In the genomic region with DNA sequence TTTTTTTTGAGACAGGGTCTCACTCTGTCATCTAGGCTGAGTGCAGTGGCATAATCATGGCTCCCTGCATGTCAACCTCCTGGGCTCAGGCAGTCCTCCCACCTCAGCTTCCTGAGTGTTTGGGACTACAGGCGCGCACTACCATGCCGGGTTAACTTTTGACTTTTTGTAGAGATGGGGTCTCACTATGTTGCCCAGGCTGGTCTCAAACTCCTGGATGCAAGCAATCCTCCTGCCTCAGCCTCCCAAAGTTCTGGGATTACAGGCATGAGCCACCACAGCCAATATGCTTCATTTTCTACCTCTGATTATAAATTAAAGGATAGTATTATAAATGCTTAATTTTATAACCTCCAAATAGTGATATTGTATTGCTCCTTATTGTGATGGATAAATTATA, we compare ENCODE assay signal across 15 cellular contexts.
DNase-seq lines count a peak whose midpoint lies in the region; ATAC-seq, FAIRE-seq and TF ChIP-seq lines count a peak whose summit lies in the region.
"Had no signal": no experiment of that assay in that cellular context is flagged by ENCODE, and none has a peak within 500 bp of the region (broad histone marks: within the 10 kb centered on the region; RNA-seq: fewer than 3 reads in every experiment).

No MANE protein-coding gene starts in this region.

- peaks cover 21% of the 10 kb centered on the region for H3K4me1 ChIP-seq in cardiac muscle cell (ENCODE audit: low read depth)
- peaks cover 12% of the 10 kb centered on the region for H3K4me1 ChIP-seq in Loucy (ENCODE audit: insufficient read depth, low read length, poor library complexity, severe bottlenecking)
- no peaks in the 10 kb centered on the region; a peak in 1 of 5 replicates for H3K4me1 ChIP-seq in K562 (replicated peaks in 1 of 2; ENCODE audit: control insufficient read depth in 2 of 2, insufficient read depth in 2 of 2, low read length in 2 of 2)
- H3K4me1 ChIP-seq in trophoblast cell (ENCODE audit: control insufficient read depth in 1 of 2, insufficient read depth in 2 of 2, low read length in 2 of 2), result no peaks in the 10 kb centered on the region
- H3K4me1 ChIP-seq: HAP-1 had no signal

- no peak for TF ChIP-seq POLR2A in K562 (conservative IDR thresholded peaks at IDR 0.05)

- peak overlapping the region; percentile 29 for H2AK5ac ChIP-seq in trophoblast cell (ENCODE audit: low read length)

- TF ChIP-seq RAD21 in K562 (CRISPR knock-in tag; conservative IDR thresholded peaks at IDR 0.05 in 1 of 2, IDR thresholded peaks at IDR 0.05 in 1 of 2), result no peak

- H4K12ac ChIP-seq in trophoblast cell (ENCODE audit: low read depth, low read length), result no peak overlapping the region

- H3K27me3 ChIP-seq in cardiac muscle cell (no peaks in the 10 kb centered on the region), Loucy (ENCODE audit: insufficient read depth, low read length, poor library complexity, severe bottlenecking) (no peaks in the 10 kb centered on the region), K562 (ENCODE audit: control insufficient read depth in 2 of 2, insufficient read depth in 2 of 2, low read length in 2 of 2) (no peaks in the 10 kb centered on the region), trophoblast cell (ENCODE audit: insufficient read depth, low read length) (no peaks in the 10 kb centered on the region)

- H3F3A ChIP-seq in Loucy (ENCODE audit: low read depth), result no peaks in the 10 kb centered on the region

- H3K4me3 ChIP-seq in cardiac muscle cell (no peak overlapping the region), Loucy (ENCODE audit: low read length, poor library complexity, severe bottlenecking) (no peak overlapping the region), K562 (no peak overlapping the region), trophoblast cell (ENCODE audit: low read depth, low read length) (no peak overlapping the region)
- H3K4me3 ChIP-seq: HAP-1 had no signal

- intact Hi-C loops in left cardiac atrium (cut with DNase I) (loop anchor here in 1 of 2 donors (10.0 kb wide), 1 partner anchor 973 kb away; no protein-coding TSS in a partner anchor), K562 (cut with micrococcal nuclease) (no loop called here)

- no peak overlapping the region for H2BK120ac ChIP-seq in trophoblast cell (ENCODE audit: insufficient read depth, low read length, poor library complexity)

- TF ChIP-seq EP300 in K562 (IDR thresholded peaks at IDR 0.05; ENCODE audit: low read length), result no peak

- H3K9me3 ChIP-seq in cardiac muscle cell (ENCODE audit: low read depth), result no peaks in the 10 kb centered on the region
- no peaks in the 10 kb centered on the region for H3K9me3 ChIP-seq in Loucy (ENCODE audit: insufficient read depth, low read depth, low read length)
- H3K9me3 ChIP-seq in K562 (replicated peaks; ENCODE audit: control insufficient read depth, insufficient read depth, low read depth, low read length), result no peaks in the 10 kb centered on the region
- no peaks in the 10 kb centered on the region for H3K9me3 ChIP-seq in trophoblast cell (ENCODE audit: insufficient read depth, low read depth, low read length)
- H3K9me3 ChIP-seq: Caco-2, HAP-1 had no signal

- no peak overlapping the region for H2BK12ac ChIP-seq in trophoblast cell (ENCODE audit: low read length)

- H3K79me2 ChIP-seq in Loucy (ENCODE audit: insufficient read depth, low read length) (0 out of 2 replicates have a peak, but pooled peaks cover 17% of the 10 kb centered on the region), K562 (ENCODE audit: control insufficient read depth, insufficient read depth, low read length) (no peaks in the 10 kb centered on the region; the same call in 1 of the 3 replicates), trophoblast cell (ENCODE audit: control insufficient read depth, insufficient read depth, low read length, poor library complexity) (no peaks in the 10 kb centered on the region)

- H3K9me2 ChIP-seq in Loucy (replicated peaks; ENCODE audit: low read depth, low read length), result no peaks in the 10 kb centered on the region

- peak overlapping the region; percentile 45 for H3K4me2 ChIP-seq in Loucy (ENCODE audit: low read depth, low read length, poor library complexity, severe bottlenecking)
- H3K4me2 ChIP-seq in K562 (ENCODE audit: insufficient read depth, low read length), result no peak overlapping the region
- no peak overlapping the region for H3K4me2 ChIP-seq in trophoblast cell (ENCODE audit: low read length)

- no peaks in the 10 kb centered on the region for H3K79me1 ChIP-seq in trophoblast cell (ENCODE audit: low read length)

- H3K27ac ChIP-seq in cardiac muscle cell (peak overlapping the region; percentile 76), K562 (ENCODE audit: extremely low read depth, low read depth, low read length) (no peak overlapping the region), trophoblast cell (ENCODE audit: low read depth, low read length) (no peak overlapping the region)

- H3K9ac ChIP-seq in Loucy (ENCODE audit: low read depth, low read length, poor library complexity, severe bottlenecking) (no peak overlapping the region), K562 (ENCODE audit: insufficient read depth in 1 of 2, low read depth in 2 of 2, low read length in 2 of 2) (no peak overlapping the region), trophoblast cell (ENCODE audit: low read length) (no peak overlapping the region)

- no peaks in the 10 kb centered on the region for H4K20me1 ChIP-seq in Loucy (ENCODE audit: insufficient read depth, low read length, poor library complexity, severe bottlenecking)
- no peaks in the 10 kb centered on the region for H4K20me1 ChIP-seq in K562 (replicated peaks; ENCODE audit: control insufficient read depth, insufficient read depth, low read length)

- POLR2A ChIA-PET in K562 (lab: Yijun Ruan, JAX), result no interaction called here

- H3K14ac ChIP-seq in trophoblast cell (ENCODE audit: low read length), result no peak overlapping the region

- H3K36me3 ChIP-seq in cardiac muscle cell (no peaks in the 10 kb centered on the region), Loucy (ENCODE audit: insufficient read depth, low read length) (no peaks in the 10 kb centered on the region), K562 (ENCODE audit: control insufficient read depth, insufficient read depth, low read length) (no peaks in the 10 kb centered on the region), trophoblast cell (ENCODE audit: control insufficient read depth in 1 of 2, insufficient read depth in 2 of 2, low read length in 2 of 2) (no peaks in the 10 kb centered on the region)
- H3K36me3 ChIP-seq: HAP-1 had no signal

- CTCF ChIA-PET in K562 (lab: Yijun Ruan, JAX; ENCODE audit: low intra/inter-chr PET ratio), result no interaction called here

- H2BK5ac ChIP-seq in trophoblast cell (ENCODE audit: low read depth, low read length, poor library complexity), result no peak overlapping the region

- H3K18ac ChIP-seq in trophoblast cell (ENCODE audit: low read length), result no peak overlapping the region

- ATAC-seq in left cardiac atrium (no peak), K562 (no peak), HG02981 (IDR thresholded peaks at IDR 0.05; ENCODE audit: unreplicated experiment) (no peak)

- BruUV-seq in K562 (replicated peaks; lab: Mats Ljungman, UMichigan), result no TSS peak

- H4K8ac ChIP-seq in trophoblast cell (ENCODE audit: low read depth, low read length), result no peak overlapping the region

- no peak for DNase-seq in cardiac muscle cell (ENCODE audit: low read depth in 1 of 2, low spot score in 1 of 2)
- no peak for DNase-seq in left cardiac atrium
- no peak for DNase-seq in K562 (ENCODE audit: extremely low read depth in 1 of 4, low spot score in 3 of 4)
- no peak for DNase-seq in trophoblast cell
- no peak for DNase-seq in activated gamma-delta T cell treated with Interleukin-2 at 50 U/mL for 16 hours
- DNase-seq: C1 segment of cervical spinal cord; Caco-2; CD4-positive, alpha-beta memory T cell; DMS153; DND-41; GOT3 had no signal

- in situ Hi-C loops in K562 (cut with MboI), result no loop called here

- FAIRE-seq in K562 (lab: Jason Lieb, UNC), result no peak
- FAIRE-seq: GM12892 had no signal

- H2AFZ ChIP-seq in Loucy (ENCODE audit: low read length) (no peak overlapping the region), K562 (ENCODE audit: low read depth, low read length) (no peak overlapping the region), trophoblast cell (ENCODE audit: insufficient read depth, low read length, poor library complexity) (no peak overlapping the region)

- H3K4ac ChIP-seq in trophoblast cell (ENCODE audit: low read depth, low read length), result no peak overlapping the region

- H3K9me1 ChIP-seq in K562 (ENCODE audit: control insufficient read depth, insufficient read depth, low read length), result no peaks in the 10 kb centered on the region

- no peak overlapping the region for H3K23ac ChIP-seq in trophoblast cell (ENCODE audit: low read length)

- no peak overlapping the region for H4K91ac ChIP-seq in trophoblast cell (ENCODE audit: low read depth, low read length)

- WGBS in K562 (ENCODE audit: insufficient coverage, low coverage, missing lambda C conversion rate), result 98% methylated on average over 3 of the region's 3 CpGs
- no CpG with 5 or more reads among the region's 3 CpGs for whole genome bisulfite sequencing in trophoblast cell (ENCODE audit: extremely low coverage, insufficient coverage, insufficient read length)

- TF ChIP-seq CTCF in cardiac muscle cell (IDR thresholded peaks at IDR 0.05; ENCODE audit: low read depth, low read length) (no peak), Loucy (conservative IDR thresholded peaks at IDR 0.05; ENCODE audit: low read length) (no peak), K562 (IDR thresholded peaks at IDR 0.05 in 2 of 3, conservative IDR thresholded peaks at IDR 0.05 in 1 of 3; ENCODE audit: insufficient read depth in 2 of 3, low read depth in 1 of 3, low read length in 3 of 3) (no peak)

TF ChIP-seq in K562, 482 proteins besides CTCF, POLR2A, EP300 and RAD21:
- TF ChIP-seq ZNF121 (CRISPR knock-in tag; conservative IDR thresholded peaks at IDR 0.05) (peak; percentile 52; the same call in 1 of the 2 replicates), ZNF75A (CRISPR knock-in tag; IDR thresholded peaks at IDR 0.05) (no peak), SREBF2 (CRISPR knock-in tag; IDR thresholded peaks at IDR 0.05) (no peak)
